23 cellular contexts compared by ENCODE assay signal in genomic region chr12:10636611-10637010, GRCh38. TPM values are rescaled to one million over a fixed set of nuclear protein-coding genes. Genes with fewer than 3 reads are reported as not detected.
DNase-seq lines count a peak whose midpoint lies in the region; ATAC-seq, FAIRE-seq and TF ChIP-seq lines count a peak whose summit lies in the region.
"Had no signal": no experiment of that assay in that cellular context is flagged by ENCODE, and none has a peak within 500 bp of the region (broad histone marks: within the 10 kb centered on the region; RNA-seq: fewer than 3 reads in every experiment).

No MANE protein-coding gene starts in this region.

- H4K20me1 ChIP-seq in PC-3 (ENCODE audit: low read length) (no peaks in the 10 kb centered on the region), hepatocyte (ENCODE audit: insufficient read depth, poor library complexity, severe bottlenecking) (no peaks in the 10 kb centered on the region), Karpas-422 (ENCODE audit: insufficient read depth, low read depth, low read length) (no peaks in the 10 kb centered on the region)

- no peak for ATAC-seq in PC-3
- ATAC-seq: effector memory CD8-positive, alpha-beta T cell had no signal

- DNase-seq in ELF-1 (ENCODE audit: low read depth, low spot score) (peak; percentile 31), PC-3 (peak; percentile 62), hepatocyte (ENCODE audit: low spot score) (no peak), small intestine (peak; percentile 14), cortex of kidney (lab: John Stamatoyannopoulos, UW) (no peak), Karpas-422 (no peak), NCI-H187 treated with DMSO at 0.1 percent for 48 hours (lab: John Stamatoyannopoulos, UW) (no peak)
- DNase-seq: activated gamma-delta T cell treated with Interleukin-2 at 50 U/mL for 16 hours; activated T-cell treated with anti-CD3 and anti-CD28 coated beads, Interleukin-2, amount 50 U/mL, for 24 hours; adrenal gland; C1 segment of cervical spinal cord; effector memory CD8-positive, alpha-beta T cell; KBM-7; kidney; lower lobe of right lung; NCI-H146; NCI-H2171 treated with DMSO at 0.1 percent for 48 hours; NCI-H526; substantia nigra; T-helper 1 cell; uterus had no signal

- CTCF ChIA-PET in PC-3 (lab: Charles Lee) = no interaction called here

- H3K9me2 ChIP-seq in PC-3 (replicated peaks; ENCODE audit: low read length) (no peaks in the 10 kb centered on the region), hepatocyte (replicated peaks; ENCODE audit: insufficient read depth) (no peaks in the 10 kb centered on the region), Karpas-422 (replicated peaks; ENCODE audit: insufficient read depth, low read length) (no peaks in the 10 kb centered on the region)

- no peak overlapping the region for H3K9ac ChIP-seq in PC-3 (ENCODE audit: low read length)
- no peak overlapping the region for H3K9ac ChIP-seq in Karpas-422 (ENCODE audit: low read length)

- POLR2A ChIA-PET in PC-3 (lab: Charles Lee; ENCODE audit: unreplicated experiment) = interaction anchor here (0.7 kb wide), 1 partner anchor 994 kb away, joined by 3 read pairs; no protein-coding TSS in a partner anchor

- H3K27me3 ChIP-seq in PC-3 (ENCODE audit: low read length) (no peaks in the 10 kb centered on the region), hepatocyte (no peaks in the 10 kb centered on the region), small intestine (ENCODE audit: control insufficient read depth in 2 of 2, insufficient read depth in 2 of 2, low read length in 2 of 2) (no peaks in the 10 kb centered on the region), Karpas-422 (ENCODE audit: low read length) (no peaks in the 10 kb centered on the region)
- H3K27me3 ChIP-seq: adrenal gland, uterus had no signal

- no peaks in the 10 kb centered on the region for H3K9me3 ChIP-seq in PC-3 (ENCODE audit: low read length)
- no peaks in the 10 kb centered on the region for H3K9me3 ChIP-seq in hepatocyte (ENCODE audit: low read depth)
- no peaks in the 10 kb centered on the region for H3K9me3 ChIP-seq in small intestine (ENCODE audit: control insufficient read depth, low read depth)
- H3K9me3 ChIP-seq in Karpas-422 (ENCODE audit: low read length) = no peaks in the 10 kb centered on the region
- H3K9me3 ChIP-seq: adrenal gland, lower lobe of right lung, uterus had no signal

- intact Hi-C loops in PC-3 (cut with micrococcal nuclease) = no loop called here

- no TSS peak for BruUV-seq in PC-3 (replicated peaks; lab: Mats Ljungman, UMichigan)

- H3K4me1 ChIP-seq in PC-3 (ENCODE audit: insufficient read depth, low read length) = peaks cover 42% of the 10 kb centered on the region
- H3K4me1 ChIP-seq in hepatocyte (ENCODE audit: insufficient read depth) = peaks cover 4% of the 10 kb centered on the region
- H3K4me1 ChIP-seq in small intestine (ENCODE audit: control insufficient read depth in 2 of 2, insufficient read depth in 1 of 2, low read depth in 1 of 2, low read length in 1 of 2) = peaks cover 4 to 5% of the 10 kb centered on the region in 2 donors
- 0 out of 2 replicates have a peak, but pooled peaks cover 4% of the 10 kb centered on the region for H3K4me1 ChIP-seq in Karpas-422 (ENCODE audit: low read length)
- H3K4me1 ChIP-seq: adrenal gland, lower lobe of right lung, uterus had no signal

- TF ChIP-seq CTCF in PC-3 (conservative IDR thresholded peaks at IDR 0.05; ENCODE audit: low read depth, low read length) (no peak), hepatocyte (IDR thresholded peaks at IDR 0.05; ENCODE audit: poor library complexity) (no peak)

- H3K36me3 ChIP-seq in PC-3 (ENCODE audit: low read depth, low read length) = no peaks in the 10 kb centered on the region
- no peaks in the 10 kb centered on the region for H3K36me3 ChIP-seq in hepatocyte (replicated peaks; ENCODE audit: insufficient read depth, low read depth)
- H3K36me3 ChIP-seq in small intestine (ENCODE audit: control insufficient read depth in 2 of 2, insufficient read depth in 2 of 2, low read length in 2 of 2) = no peaks in the 10 kb centered on the region
- H3K36me3 ChIP-seq in Karpas-422 (ENCODE audit: insufficient read depth, low read length) = no peaks in the 10 kb centered on the region
- H3K36me3 ChIP-seq: adrenal gland, lower lobe of right lung, uterus had no signal

- H2AFZ ChIP-seq in PC-3 (ENCODE audit: low read length) (no peak overlapping the region), hepatocyte (no peak overlapping the region), Karpas-422 (ENCODE audit: low read length) (no peak overlapping the region)

- WGBS in hepatocyte (ENCODE audit: low lambda C conversion rate, missing lambda C conversion rate) = 51% methylated on average over 6 of the region's 6 CpGs
- 45 to 59% (median 52%) methylated on average over 6 of the region's 6 CpGs for WGBS in small intestine, 3 donors

- FAIRE-seq in small intestine (lab: Jason Lieb, UNC) = no peak
- FAIRE-seq: kidney had no signal

- H3K27ac ChIP-seq in PC-3 (ENCODE audit: low read length) (no peak overlapping the region), hepatocyte (peak overlapping the region; percentile 31), small intestine (ENCODE audit: low read depth in 1 of 2, low read length in 1 of 2) (no peak overlapping the region), Karpas-422 (ENCODE audit: low read length) (no peak overlapping the region)
- H3K27ac ChIP-seq: adrenal gland, lower lobe of right lung, uterus had no signal

- H3K79me2 ChIP-seq in PC-3 (ENCODE audit: low read length) (no peaks in the 10 kb centered on the region), hepatocyte (no peaks in the 10 kb centered on the region), Karpas-422 (ENCODE audit: low read length) (no peaks in the 10 kb centered on the region)

- no peaks in the 10 kb centered on the region for H3F3A ChIP-seq in PC-3 (ENCODE audit: low read length, unreplicated experiment)

- H3K4me2 ChIP-seq in PC-3 (ENCODE audit: low read length) (peak overlapping the region; percentile 24; the same call in 1 of the 2 replicates), hepatocyte (no peak overlapping the region), Karpas-422 (ENCODE audit: low read depth, low read length, poor library complexity, severe bottlenecking) (no peak overlapping the region)

- H3K4me3 ChIP-seq in PC-3 (ENCODE audit: low read length) = no peak overlapping the region
- no peak overlapping the region for H3K4me3 ChIP-seq in hepatocyte
- no peak overlapping the region for H3K4me3 ChIP-seq in small intestine (ENCODE audit: low read depth in 1 of 2, low read length in 2 of 2)
- H3K4me3 ChIP-seq in Karpas-422 (ENCODE audit: low read length) = no peak overlapping the region
- H3K4me3 ChIP-seq: adrenal gland, lower lobe of right lung, uterus had no signal

RNA-seq across cellular contexts. Expression of gene MAGOHB, which starts 23.2 kb away (rescaled TPM):
- 25.6 and 36.8 TPM in 2 replicates for total RNA-seq in PC-3 (2014; rRNA removed)
- total RNA-seq in hepatocyte = 21.4 and 23.9 TPM in 2 replicates
- polyA plus RNA-seq in hepatocyte = 39.4 and 40.2 TPM in 2 replicates
- 10 to 100 TPM in 2 of 3 donors, 1 to 10 TPM in 1; 4.9 to 27.7 (median 17.4) TPM for polyA plus RNA-seq in small intestine
- 35.3 and 55.4 TPM in 2 replicates for total RNA-seq in Karpas-422 (2014; rRNA removed; shearing (Covaris generic); ENCODE audit: low replicate concordance)

RNA-seq across cellular contexts. Expression of gene STYK1, which starts 37.2 kb away (rescaled TPM):
- total RNA-seq in PC-3 (2014; rRNA removed) = 4.3 and 8.6 TPM in 2 replicates
- total RNA-seq in hepatocyte = 0.48 and 3.6 TPM in 2 replicates
- polyA plus RNA-seq in hepatocyte = 0.09 and 0.58 TPM in 2 replicates
- polyA plus RNA-seq in small intestine = 1 to 10 TPM; 3.2 to 8.1 (median 6.4) TPM
- not detected in 2 replicates for total RNA-seq in Karpas-422 (2014; rRNA removed; shearing (Covaris generic); ENCODE audit: low replicate concordance)
- total RNA-seq: adrenal gland, G401, SK-MEL-5 had no signal

Comparison
In these comparisons a context has a peak if more than half of its experiments do, and no peak if none do; other contexts are left out.
1. DNase-seq: peak in ELF-1 (single experiment), PC-3 (single experiment) and small intestine (single experiment); none in hepatocyte (single experiment), cortex of kidney (single experiment), Karpas-422 (single experiment) and NCI-H187 treated with DMSO at 0.1 percent for 48 hours (single experiment).